In the genomic region with DNA sequence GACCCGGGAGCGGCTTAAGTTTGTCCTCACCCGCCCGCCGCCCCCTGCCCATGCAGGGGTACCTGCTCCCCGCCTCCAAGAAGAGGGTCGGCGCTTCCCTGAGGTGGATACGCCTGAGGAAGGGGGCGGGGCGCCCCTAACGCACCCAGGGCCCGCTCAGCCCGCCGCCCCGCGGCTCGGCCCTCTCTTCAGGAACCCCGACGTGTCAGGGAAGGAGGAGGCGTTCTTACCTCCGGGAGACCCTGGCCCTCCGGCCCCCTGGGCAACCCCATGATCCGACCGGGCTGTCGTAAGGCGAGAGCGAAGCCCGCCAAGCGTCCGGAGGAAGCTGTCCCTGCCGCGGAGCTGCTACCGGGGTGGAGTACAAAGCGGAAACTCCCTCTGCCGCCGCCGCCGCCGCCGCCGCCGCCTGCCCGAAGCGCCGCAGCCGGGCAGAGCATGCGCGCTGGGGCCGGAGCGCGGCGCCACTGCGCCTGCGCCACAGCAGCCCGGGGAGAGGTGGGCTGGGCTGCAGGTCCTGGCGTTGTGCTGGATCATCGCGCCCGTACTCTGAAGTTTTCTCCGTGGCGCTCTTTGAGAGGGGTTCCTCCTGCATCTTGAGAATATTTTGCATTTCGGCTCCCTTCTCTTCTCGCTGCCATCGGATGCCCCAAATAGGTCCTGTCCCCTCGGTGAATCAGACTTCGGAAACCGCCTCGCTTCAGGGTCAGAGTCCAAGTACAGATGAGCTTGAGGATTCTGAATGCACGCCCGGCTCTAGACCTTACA, we compare ENCODE assay signal across 8 cellular contexts.
DNase-seq lines count a peak whose midpoint lies in the region; ATAC-seq and TF ChIP-seq lines count a peak whose summit lies in the region.

Gene CCDC93 (minus strand): TSS at position 347 of the 768 bp plus-strand sequence. CDS start 75 bp downstream, at position 272.

- no peaks in the 10 kb centered on the region for H3K27me3 ChIP-seq in layer of hippocampus (ENCODE audit: control insufficient read depth, insufficient read depth, low read length)

- peak; percentile 69 for TF ChIP-seq POLR2A in GM19099 (IDR thresholded peaks at IDR 0.05; ENCODE audit: extremely low read depth, insufficient read length, low read depth)

- H3K27ac ChIP-seq in cingulate gyrus (ENCODE audit: low read depth, low read length) (peak within 1 kb of the TSS; percentile 71), layer of hippocampus (ENCODE audit: low read depth, low read length) (peak within 1 kb of the TSS; percentile 71)

- DNase-seq in Ammon's horn (ENCODE audit: low spot score) = peak; percentile 81
- peak; percentile 36 to 72 for DNase-seq in NCI-H524 (lab: John Stamatoyannopoulos, UW)
- DNase-seq in activated CD4-positive, alpha-beta T cell treated with anti-CD3 and anti-CD28 coated beads for 4 hours = peak; percentile 78 to 80
- peak; percentile 51 to 70 (median 69) for DNase-seq in stimulated activated CD4-positive, alpha-beta T cell treated with anti-CD3 and anti-CD28 coated beads, Interleukin-1b, Interleukin-23, amount 100 ng/mL, for 24 hours (ENCODE audit: low read depth in 4 of 4, low spot score in 1 of 4)

- peak; percentile 81 for ATAC-seq in HG03378 (IDR thresholded peaks at IDR 0.05; ENCODE audit: unreplicated experiment)

Comparison
In these comparisons a context has a peak if more than half of its experiments do, and no peak if none do; other contexts are left out.
1. Peak in every context shown above with its lines: DNase-seq, ATAC-seq and H3K27ac ChIP-seq.